ENCODE assay signal across 1 cellular context in genomic region chr15:57752426-57752825, GRCh38.
TF ChIP-seq lines count a peak whose summit lies in the region.

No MANE protein-coding gene starts in this region.

TF ChIP-seq in liver, 16 proteins besides CTCF, POLR2A, EP300 and RAD21 (continued from another document):
- no peak for TF ChIP-seq ZBTB33 (IDR thresholded peaks at IDR 0.05)
- TF ChIP-seq FOXA1 (IDR thresholded peaks at IDR 0.05), result no peak
- TF ChIP-seq FOXA2 (IDR thresholded peaks at IDR 0.05), result no peak
